15 cellular contexts compared by ENCODE assay signal in genomic region chr4:88843067-88843723, GRCh38.
DNase-seq lines count a peak whose midpoint lies in the region; ATAC-seq and TF ChIP-seq lines count a peak whose summit lies in the region.
"Had no signal": no experiment of that assay in that cellular context is flagged by ENCODE, and none has a peak within 500 bp of the region (broad histone marks: within the 10 kb centered on the region; RNA-seq: fewer than 3 reads in every experiment).

No MANE protein-coding gene starts in this region.

- DNase-seq in HT-29 (ENCODE audit: low spot score), result peak; percentile 70
- peak; percentile 14 for DNase-seq in NCI-H2196 treated with DMSO at 0.1 percent for 48 hours (lab: John Stamatoyannopoulos, UW; ENCODE audit: unreplicated experiment)
- DNase-seq in epithelial cell of esophagus (ENCODE audit: low read depth), result peak; percentile 50
- DNase-seq in psoas muscle, result no peak
- no peak for DNase-seq in NCI-H2107 treated with DMSO at 0.1 percent for 48 hours (lab: John Stamatoyannopoulos, UW; ENCODE audit: unreplicated experiment)
- DNase-seq in activated naive CD4-positive, alpha-beta T cell treated with anti-CD3 and anti-CD28 coated beads, Interleukin-2, amount 50 U/mL, for 16 hours, result no peak
- DNase-seq in neural progenitor cell (ENCODE audit: low spot score), result no peak
- DNase-seq in HPDE6-E6E7 (ENCODE audit: extremely low spot score), result no peak
- DNase-seq: activated CD4-positive, alpha-beta T cell treated with anti-CD3 and anti-CD28 coated beads for 36 hours; activated T-cell treated with anti-CD3 and anti-CD28 coated beads, Interleukin-2, amount 50 U/mL, for 1 hour; CD4-positive, alpha-beta memory T cell; kidney; NCI-H1048 had no signal

- TF ChIP-seq CTCF in epithelial cell of esophagus (IDR thresholded peaks at IDR 0.05; ENCODE audit: insufficient read depth, low read depth, low read length, missing control alignments) (no peak), psoas muscle (IDR thresholded peaks at IDR 0.05) (no peak), neural progenitor cell (IDR thresholded peaks at IDR 0.05) (no peak)

- H3K27ac ChIP-seq in psoas muscle (no peak overlapping the region), neural progenitor cell (no peak overlapping the region)

- H3K9me3 ChIP-seq in psoas muscle, result no peaks in the 10 kb centered on the region
- H3K9me3 ChIP-seq in neural progenitor cell (ENCODE audit: low read depth), result no peaks in the 10 kb centered on the region

- H3K9me3 Mint-ChIP-seq in neural progenitor cell, result no peaks in the 10 kb centered on the region
- H3K9me3 Mint-ChIP-seq: CD4-positive, alpha-beta memory T cell had no signal

- H3K4me2 ChIP-seq in neural progenitor cell, result no peak overlapping the region
- H3K4me2 ChIP-seq: smooth muscle cell had no signal

- no peak overlapping the region for H3K27ac Mint-ChIP-seq in neural progenitor cell
- H3K27ac Mint-ChIP-seq: activated CD4-positive, alpha-beta T cell treated with anti-CD3 and anti-CD28 coated beads for 36 hours; CD4-positive, alpha-beta memory T cell had no signal

- no peaks in the 10 kb centered on the region for H3F3A ChIP-seq in neural progenitor cell (ENCODE audit: low read depth)

- no peak overlapping the region for H2AFZ ChIP-seq in neural progenitor cell (replicated peaks)

- H4K20me1 ChIP-seq in neural progenitor cell (ENCODE audit: low read depth), result no peaks in the 10 kb centered on the region

- 56 to 62% (median 60%) methylated on average over 8 of the region's 8 CpGs for WGBS in psoas muscle, 3 donors

- no peaks in the 10 kb centered on the region for H3K36me3 ChIP-seq in psoas muscle (ENCODE audit: insufficient read depth in 1 of 2, low read depth in 1 of 2)
- no peaks in the 10 kb centered on the region for H3K36me3 ChIP-seq in neural progenitor cell

- H3K79me2 ChIP-seq in neural progenitor cell (ENCODE audit: low read depth), result no peaks in the 10 kb centered on the region

- H3K4me3 ChIP-seq in epithelial cell of esophagus (ENCODE audit: low read length) (no peak overlapping the region), psoas muscle (no peak overlapping the region), neural progenitor cell (no peak overlapping the region)
- H3K4me3 ChIP-seq: smooth muscle cell had no signal

- intact Hi-C loops in psoas muscle (cut with DNase I), result no loop called here

- no peak overlapping the region for H3K9ac ChIP-seq in neural progenitor cell

- no peaks in the 10 kb centered on the region for H3K27me3 ChIP-seq in psoas muscle (ENCODE audit: insufficient read depth in 3 of 3, low read length in 2 of 3)
- no peaks in the 10 kb centered on the region for H3K27me3 ChIP-seq in neural progenitor cell

- H3K36me3 Mint-ChIP-seq in neural progenitor cell, result peaks cover 7% of the 10 kb centered on the region
- H3K36me3 Mint-ChIP-seq: CD4-positive, alpha-beta memory T cell had no signal

- peaks cover 11% of the 10 kb centered on the region for H3K4me1 ChIP-seq in psoas muscle
- H3K4me1 ChIP-seq in neural progenitor cell, result no peaks in the 10 kb centered on the region

- H3K4me1 Mint-ChIP-seq in neural progenitor cell, result peaks cover 4% of the 10 kb centered on the region
- H3K4me1 Mint-ChIP-seq: activated CD4-positive, alpha-beta T cell treated with anti-CD3 and anti-CD28 coated beads for 36 hours; CD4-positive, alpha-beta memory T cell had no signal

- peak; percentile 46 to 86 (median 70) for ATAC-seq in psoas muscle
- ATAC-seq: activated CD4-positive, alpha-beta T cell treated with anti-CD3 and anti-CD28 coated beads for 36 hours had no signal

- no peak overlapping the region for H3K4me3 Mint-ChIP-seq in neural progenitor cell
- H3K4me3 Mint-ChIP-seq: activated CD4-positive, alpha-beta T cell treated with anti-CD3 and anti-CD28 coated beads for 36 hours; CD4-positive, alpha-beta memory T cell; neural crest cell had no signal

- H3K27me3 Mint-ChIP-seq in neural progenitor cell (ENCODE audit: insufficient read depth, low read depth), result no peaks in the 10 kb centered on the region
- H3K27me3 Mint-ChIP-seq: activated CD4-positive, alpha-beta T cell treated with anti-CD3 and anti-CD28 coated beads for 36 hours; CD4-positive, alpha-beta memory T cell had no signal

Comparison
In these comparisons a context has a peak if more than half of its experiments do, and no peak if none do; other contexts are left out.
1. DNase-seq: peak in HT-29 (single experiment), NCI-H2196 treated with DMSO at 0.1 percent for 48 hours (single experiment) and epithelial cell of esophagus (single experiment); none in psoas muscle (0 of 2), NCI-H2107 treated with DMSO at 0.1 percent for 48 hours (single experiment), activated naive CD4-positive, alpha-beta T cell treated with anti-CD3 and anti-CD28 coated beads, Interleukin-2, amount 50 U/mL, for 16 hours (single experiment), neural progenitor cell (single experiment) and HPDE6-E6E7 (single experiment).